In genomic region chr5:95563367-95563766, GRCh38 we compare ENCODE assay signal across 9 cellular contexts. TPM values are rescaled to one million over a fixed set of nuclear protein-coding genes. Genes with fewer than 3 reads are reported as not detected.
"Had no signal": no experiment of that assay in that cellular context is flagged by ENCODE, and none has a peak within 500 bp of the region (broad histone marks: within the 10 kb centered on the region; RNA-seq: fewer than 3 reads in every experiment).

No MANE protein-coding gene starts in this region.

- H3K27ac ChIP-seq: HL-60, KMS-11 had no signal

- H3K9ac ChIP-seq: KMS-11 had no signal

- ATAC-seq: HepG2 had no signal

- DNase-seq: Karpas-422, KBM-7, KG1 had no signal

- H3K4me2 ChIP-seq: KMS-11 had no signal

- FAIRE-seq: HepG2, HTR-8/SVneo had no signal

RNA-seq across cellular contexts. Expression of gene GPR150, which starts 56.5 kb away (rescaled TPM):
- total RNA-seq: HepG2, HT-29, HT1080 had no signal
